Comparison of ENCODE assay signal across 33 cellular contexts in genomic region chr4:56823933-56824600, GRCh38. TPM values are rescaled to one million over a fixed set of nuclear protein-coding genes. Genes with fewer than 3 reads are reported as not detected.
"Had no signal": no experiment of that assay in that cellular context is flagged by ENCODE, and none has a peak within 500 bp of the region (broad histone marks: within the 10 kb centered on the region; RNA-seq: fewer than 3 reads in every experiment).

No MANE protein-coding gene starts in this region.

- DNase-seq: cerebellar nuclear complex; cortex of kidney; effector memory CD8-positive, alpha-beta T cell; erythroblast; esophagus squamous epithelium; foreskin melanocyte; glutamatergic neuron; hypothalamus; immature natural killer cell; islet precursor cell; kidney glomerular epithelial cell; mesendoderm; midbrain; naive thymus-derived CD4-positive, alpha-beta T cell; ovary; posterior cingulate gyrus; psoas muscle; right lobe of liver; stimulated activated CD4-positive, alpha-beta T cell treated with anti-CD3 and anti-CD28 coated beads, Interleukin-12 subunit alpha, Interleukin-12 subunit beta, amount 100 ng/mL, for 4 hours; stimulated activated CD4-positive, alpha-beta T cell treated with anti-CD3 and anti-CD28 coated beads, Interleukin-1b, Interleukin-23, amount 100 ng/mL, for 48 hours; stimulated activated CD4-positive, alpha-beta T cell treated with anti-CD3 and anti-CD28 coated beads, Interleukin-4, amount 100 ng/mL, for 1 hour; stimulated activated CD8-positive, alpha-beta memory T cell treated with anti-CD3 and anti-CD28 coated beads, Interleukin-4, amount 100 ng/mL, for 48 hours; stimulated activated naive CD8-positive, alpha-beta T cell treated with anti-CD3 and anti-CD28 coated beads, Interleukin-15, Interleukin-2, amounts not matched to agents 100 U/mL and 50 U/mL, for 24 hours; substantia nigra; upper lobe of left lung had no signal

- H3K27ac ChIP-seq: esophagus squamous epithelium, neural progenitor cell, ovary, psoas muscle, right lobe of liver, thoracic aorta, tibial nerve, upper lobe of left lung had no signal

- H3K9me3 Mint-ChIP-seq: effector memory CD8-positive, alpha-beta T cell; neural progenitor cell had no signal

- H3K27me3 ChIP-seq: ovary, right lobe of liver had no signal

- H3K9me3 ChIP-seq: esophagus squamous epithelium, ovary, psoas muscle, right lobe of liver, thoracic aorta, tibial nerve, upper lobe of left lung had no signal

- H3K27ac Mint-ChIP-seq: effector memory CD8-positive, alpha-beta T cell; immature natural killer cell; naive thymus-derived CD4-positive, alpha-beta T cell; nephron; neural progenitor cell had no signal

- ATAC-seq: effector memory CD8-positive, alpha-beta T cell; naive thymus-derived CD4-positive, alpha-beta T cell; right lobe of liver; stimulated activated naive CD8-positive, alpha-beta T cell treated with anti-CD3 and anti-CD28 coated beads, Interleukin-15, Interleukin-2, amounts not matched to agents 100 U/mL and 50 U/mL, for 24 hours had no signal

- H3K4me3 ChIP-seq: esophagus squamous epithelium, neural progenitor cell, ovary, psoas muscle, right lobe of liver, smooth muscle cell, thoracic aorta, tibial nerve, upper lobe of left lung had no signal

- H3K36me3 ChIP-seq: esophagus squamous epithelium, neural progenitor cell, ovary, right lobe of liver, thoracic aorta, tibial nerve, upper lobe of left lung had no signal

- H3K4me1 Mint-ChIP-seq: nephron had no signal

- H3K36me3 Mint-ChIP-seq: neural progenitor cell had no signal

- H3K4me3 Mint-ChIP-seq: effector memory CD8-positive, alpha-beta T cell; immature natural killer cell; naive thymus-derived CD4-positive, alpha-beta T cell; neural progenitor cell had no signal

RNA-seq across cellular contexts. Expression of gene SPINK2, which starts 2.6 kb away (rescaled TPM):
- total RNA-seq: dermis microvascular lymphatic vessel endothelial cell, lower leg skin, lung microvascular endothelial cell, right lobe of liver, smooth muscle cell, thoracic aorta, tibial nerve, upper lobe of left lung had no signal
- polyA plus RNA-seq: smooth muscle cell had no signal
